17 cellular contexts compared by ENCODE assay signal in genomic region chrX:2642791-2643190, GRCh38.
"Had no signal": no experiment of that assay in that cellular context is flagged by ENCODE, and none has a peak within 500 bp of the region (broad histone marks: within the 10 kb centered on the region; RNA-seq: fewer than 3 reads in every experiment).

No MANE protein-coding gene starts in this region.

- H3K4me3 Mint-ChIP-seq: activated B cell treated with CpG ODN at 0.5 μM for 24 hours; activated naive CD4-positive, alpha-beta T cell treated with anti-CD3 and anti-CD28 coated beads for 36 hours; mesothelial cell of epicardium; natural killer cell treated with Interleukin-12 subunit alpha and Interleukin-12 subunit beta and Interleukin-15 and Interleukin-18, amount 100 ng/mL, for 72 hours had no signal

- ATAC-seq: heart left ventricle; left lung; natural killer cell treated with Interleukin-12 subunit alpha and Interleukin-12 subunit beta and Interleukin-15 and Interleukin-18, amount 100 ng/mL, for 72 hours had no signal

- H3K4me1 Mint-ChIP-seq: activated B cell treated with CpG ODN at 0.5 μM for 24 hours, mesothelial cell of epicardium had no signal

- H3K9me3 Mint-ChIP-seq: activated B cell treated with CpG ODN at 0.5 μM for 24 hours; activated naive CD4-positive, alpha-beta T cell treated with anti-CD3 and anti-CD28 coated beads for 36 hours; activated T-helper 2 cell treated with anti-CD3 and anti-CD28 coated beads, Interferon-gamma antibody, Interleukin-2, Interleukin-4, amounts not matched to agents 10 μg/mL and 5 μg/mL and 100 μg/mL, durations not matched to agents 14 hours and 24 hours and 36 hours; mesothelial cell of epicardium; natural killer cell treated with Interleukin-12 subunit alpha and Interleukin-12 subunit beta and Interleukin-15 and Interleukin-18, amount 100 ng/mL, for 72 hours had no signal

- H3K27ac Mint-ChIP-seq: activated B cell treated with CpG ODN at 0.5 μM for 24 hours; activated naive CD4-positive, alpha-beta T cell treated with anti-CD3 and anti-CD28 coated beads for 36 hours; activated T-helper 2 cell treated with anti-CD3 and anti-CD28 coated beads, Interferon-gamma antibody, Interleukin-2, Interleukin-4, amounts not matched to agents 10 μg/mL and 5 μg/mL and 100 μg/mL, durations not matched to agents 14 hours and 24 hours and 36 hours; mesothelial cell of epicardium; natural killer cell treated with Interleukin-12 subunit alpha and Interleukin-12 subunit beta and Interleukin-15 and Interleukin-18, amount 100 ng/mL, for 72 hours had no signal

- DNase-seq: activated B cell treated with CpG ODN at 0.5 μM for 24 hours; activated naive CD4-positive, alpha-beta T cell treated with anti-CD3 and anti-CD28 coated beads for 36 hours; activated T-cell treated with anti-CD3 and anti-CD28 coated beads for 4 hours; dorsolateral prefrontal cortex; erythroblast; heart left ventricle; left lung; nucleus accumbens; posterior cingulate gyrus; sigmoid colon; spleen; stimulated activated CD4-positive, alpha-beta T cell treated with anti-CD3 and anti-CD28 coated beads, Interleukin-4, amount 100 ng/mL, for 4 hours; stimulated activated naive CD4-positive, alpha-beta T cell; T-helper 9 cell had no signal

- H3K27me3 Mint-ChIP-seq: activated B cell treated with CpG ODN at 0.5 μM for 24 hours; natural killer cell treated with Interleukin-12 subunit alpha and Interleukin-12 subunit beta and Interleukin-15 and Interleukin-18, amount 100 ng/mL, for 72 hours had no signal
